In genomic region chr3:190238871-190239270, GRCh38 we compare ENCODE assay signal across 26 cellular contexts.
"Had no signal": no experiment of that assay in that cellular context is flagged by ENCODE, and none has a peak within 500 bp of the region (broad histone marks: within the 10 kb centered on the region; RNA-seq: fewer than 3 reads in every experiment).

No MANE protein-coding gene starts in this region.

- H3K4me3 Mint-ChIP-seq: activated CD4-positive, alpha-beta memory T cell treated with anti-CD3 and anti-CD28 coated beads for 36 hours; activated CD4-positive, alpha-beta T cell treated with anti-CD3 and anti-CD28 coated beads, Interleukin-2, amount 10 ng/mL, durations not matched to agents 7 days and 5 days; activated naive CD4-positive, alpha-beta T cell treated with anti-CD3 and anti-CD28 coated beads, Interleukin-2, amount 10 ng/mL, durations not matched to agents 7 days and 5 days; activated naive CD8-positive, alpha-beta T cell treated with anti-CD3 and anti-CD28 coated beads for 36 hours; activated T-cell treated with anti-CD3 and anti-CD28 coated beads, Interleukin-2, amount 50 U/mL, for 4 hours; T-cell had no signal

- H3K27me3 ChIP-seq: breast epithelium had no signal

- H3K36me3 Mint-ChIP-seq: activated naive CD8-positive, alpha-beta T cell treated with anti-CD3 and anti-CD28 coated beads for 36 hours had no signal

- ATAC-seq: activated T-cell treated with anti-CD3 and anti-CD28 coated beads, Interleukin-2, amount 50 U/mL, for 4 hours; Right ventricle myocardium inferior; T-cell had no signal

- H3K36me3 ChIP-seq: breast epithelium had no signal

- H3K27ac ChIP-seq: breast epithelium, SK-N-MC had no signal

- H3K4me1 ChIP-seq: breast epithelium had no signal

- H3K27ac Mint-ChIP-seq: activated CD4-positive, alpha-beta memory T cell treated with anti-CD3 and anti-CD28 coated beads for 36 hours; activated CD4-positive, alpha-beta T cell treated with anti-CD3 and anti-CD28 coated beads, Interleukin-2, amount 10 ng/mL, durations not matched to agents 7 days and 5 days; activated naive CD4-positive, alpha-beta T cell treated with anti-CD3 and anti-CD28 coated beads, Interleukin-2, amount 10 ng/mL, durations not matched to agents 7 days and 5 days; activated naive CD8-positive, alpha-beta T cell treated with anti-CD3 and anti-CD28 coated beads for 36 hours; T-cell had no signal

- DNase-seq: activated CD4-positive, alpha-beta memory T cell treated with anti-CD3 and anti-CD28 coated beads for 36 hours; activated CD4-positive, alpha-beta T cell treated with anti-CD3 and anti-CD28 coated beads, Interleukin-2, amount 10 ng/mL, durations not matched to agents 7 days and 5 days; activated CD4-positive, CD25-positive, alpha-beta regulatory T cell; activated CD8-positive, alpha-beta memory T cell treated with anti-CD3 and anti-CD28 coated beads for 24 hours; activated gamma-delta T cell; activated naive CD4-positive, alpha-beta T cell treated with anti-CD3 and anti-CD28 coated beads, Interleukin-2, amount 10 ng/mL, durations not matched to agents 7 days and 5 days; activated naive CD8-positive, alpha-beta T cell treated with anti-CD3 and anti-CD28 coated beads for 36 hours; activated T-cell treated with anti-CD3 and anti-CD28 coated beads, Interleukin-2, amount 50 U/mL, for 4 hours; aorta; central memory CD4-positive, alpha-beta T cell; KG1; NCI-H1105 treated with DMSO at 0.1 percent for 48 hours; NCI-H1436 treated with DMSO at 0.1 percent for 48 hours; NCI-H1930; NCI-H2171; NCI-H2227 treated with DMSO at 0.1 percent for 48 hours; NCI-H446 treated with DMSO at 0.1 percent for 48 hours; NCI-H524 treated with DMSO at 0.1 percent for 48 hours; NCI-H748 treated with DMSO at 0.1 percent for 48 hours; T-cell; T-helper 2 cell; T1000 had no signal

- H3K27me3 Mint-ChIP-seq: activated CD4-positive, alpha-beta T cell treated with anti-CD3 and anti-CD28 coated beads, Interleukin-2, amount 10 ng/mL, durations not matched to agents 7 days and 5 days; activated naive CD4-positive, alpha-beta T cell treated with anti-CD3 and anti-CD28 coated beads, Interleukin-2, amount 10 ng/mL, durations not matched to agents 7 days and 5 days had no signal

- FAIRE-seq: TTC549 had no signal

- H3K4me3 ChIP-seq: breast epithelium, SK-N-MC had no signal

- H3K4me1 Mint-ChIP-seq: activated CD4-positive, alpha-beta T cell treated with anti-CD3 and anti-CD28 coated beads, Interleukin-2, amount 10 ng/mL, durations not matched to agents 7 days and 5 days; activated naive CD4-positive, alpha-beta T cell treated with anti-CD3 and anti-CD28 coated beads, Interleukin-2, amount 10 ng/mL, durations not matched to agents 7 days and 5 days; activated naive CD8-positive, alpha-beta T cell treated with anti-CD3 and anti-CD28 coated beads for 36 hours; T-cell had no signal
